21 cellular contexts compared by ENCODE assay signal in genomic region chr2:26617259-26618083, GRCh38. TPM values are rescaled to one million over a fixed set of nuclear protein-coding genes. Genes with fewer than 3 reads are reported as not detected.
DNase-seq lines count a peak whose midpoint lies in the region; FAIRE-seq and TF ChIP-seq lines count a peak whose summit lies in the region.
"Had no signal": no experiment of that assay in that cellular context is flagged by ENCODE, and none has a peak within 500 bp of the region (broad histone marks: within the 10 kb centered on the region; RNA-seq: fewer than 3 reads in every experiment).

No MANE protein-coding gene starts in this region.

- TF ChIP-seq CTCF in brain (conservative IDR thresholded peaks at IDR 0.05) (no peak), nephron (IDR thresholded peaks at IDR 0.05; ENCODE audit: unreplicated experiment in 3 of 3) (no peak), suprapubic skin (IDR thresholded peaks at IDR 0.05) (no peak)

- H3K36me3 ChIP-seq in suprapubic skin = no peaks in the 10 kb centered on the region
- H3K36me3 ChIP-seq: BLaER1 treated with 17β-estradiol and CSF1 and Interleukin-3, amounts not matched to agents 10 nM and 100 nM had no signal

- no peak for TF ChIP-seq EP300 in suprapubic skin (IDR thresholded peaks at IDR 0.05)

- H3K9me3 ChIP-seq in suprapubic skin = no peaks in the 10 kb centered on the region

- H3K9me3 Mint-ChIP-seq in brain (peaks cover 6 to 21% (median 14%) of the 10 kb centered on the region in 5 experiments), nephron (peaks cover 11% of the 10 kb centered on the region)

- peaks cover 8% of the 10 kb centered on the region for H3K4me1 ChIP-seq in suprapubic skin

- H3K27me3 Mint-ChIP-seq in brain (peaks cover 35% of the 10 kb centered on the region), nephron (ENCODE audit: low read depth) (peaks cover 73% of the 10 kb centered on the region)

- H3K27me3 ChIP-seq in suprapubic skin = peaks cover 34% of the 10 kb centered on the region
- H3K27me3 ChIP-seq: BLaER1 treated with 17β-estradiol and CSF1 and Interleukin-3, amounts not matched to agents 10 nM and 100 nM had no signal

- H3K4me3 Mint-ChIP-seq in brain (no peak overlapping the region), nephron (peak overlapping the region in 2 of 3 experiments; percentile 4 to 7)
- H3K4me3 Mint-ChIP-seq: CD8-positive, alpha-beta memory T cell had no signal

- TF ChIP-seq POLR2A in suprapubic skin (IDR thresholded peaks at IDR 0.05) (no peak), GM12891 (IDR thresholded peaks at IDR 0.05; ENCODE audit: low read depth, low read length) (no peak)

- H3K4me1 Mint-ChIP-seq in brain = peaks cover 52% of the 10 kb centered on the region
- H3K4me1 Mint-ChIP-seq in nephron = peaks cover 46% of the 10 kb centered on the region
- H3K4me1 Mint-ChIP-seq: CD8-positive, alpha-beta memory T cell had no signal

- H3K36me3 Mint-ChIP-seq in brain (no peaks in the 10 kb centered on the region), nephron (ENCODE audit: low read depth) (no peaks in the 10 kb centered on the region)
- H3K36me3 Mint-ChIP-seq: CD8-positive, alpha-beta memory T cell had no signal

- no peak overlapping the region for H3K4me3 ChIP-seq in suprapubic skin
- H3K4me3 ChIP-seq: BLaER1 treated with 17β-estradiol and CSF1 and Interleukin-3, amounts not matched to agents 10 nM and 100 nM had no signal

- H3K27ac ChIP-seq in suprapubic skin = no peak overlapping the region
- H3K27ac ChIP-seq: BLaER1 treated with 17β-estradiol and CSF1 and Interleukin-3, amounts not matched to agents 10 nM and 100 nM had no signal

- H3K27ac Mint-ChIP-seq in brain (peak overlapping the region in 4 of 5 experiments; percentile 24 to 90 (median 56)), nephron (no peak overlapping the region)
- H3K27ac Mint-ChIP-seq: CD8-positive, alpha-beta memory T cell had no signal

- FAIRE-seq in GM12891 (lab: Jason Lieb, UNC) = no peak
- FAIRE-seq: A204.1, GM19239 had no signal

- DNase-seq in activated CD8-positive, alpha-beta memory T cell treated with anti-CD3 and anti-CD28 coated beads for 24 hours = peak; percentile 17
- no peak for DNase-seq in activated CD8-positive, alpha-beta memory T cell treated with anti-CD3 and anti-CD28 coated beads, Interleukin-2, amount 50 U/mL, for 4 hours
- peak; percentile 33 to 59 for DNase-seq in suprapubic skin (ENCODE audit: low spot score in 2 of 2)
- no peak for DNase-seq in GM12891 (ENCODE audit: insufficient read length, low spot score)
- no peak for DNase-seq in UCSD-AML1 (lab: John Stamatoyannopoulos, UW; ENCODE audit: unreplicated experiment)
- DNase-seq in stimulated activated CD4-positive, alpha-beta T cell treated with anti-CD3 and anti-CD28 coated beads, Interleukin-1b, Interleukin-23, amount 100 ng/mL, for 48 hours = no peak
- DNase-seq: CD8-positive, alpha-beta memory T cell; DMS153; EL; Kasumi-1; MM.1S; NCI-H1092 treated with DMSO at 0.1 percent for 48 hours; NCI-H1694; NCI-H510A treated with DMSO at 0.1 percent for 48 hours; SHP77 had no signal

- 56% methylated on average over 5 of the region's 9 CpGs for WGBS in suprapubic skin

TF ChIP-seq in GM12891, 5 proteins besides CTCF, POLR2A, EP300 and RAD21:
- TF ChIP-seq TAF1 (IDR thresholded peaks at IDR 0.05; ENCODE audit: low read depth, low read length) = no peak
- TF ChIP-seq POLR2AphosphoS5 (IDR thresholded peaks at IDR 0.05; ENCODE audit: low read depth, low read length) = no peak
- TF ChIP-seq SPI1 (IDR thresholded peaks at IDR 0.05; ENCODE audit: low read depth, low read length) = no peak

RNA-seq across cellular contexts. Expression of gene CIB4, which starts 23.7 kb away (rescaled TPM):
- polyA plus RNA-seq in brain (ENCODE audit: insufficient read depth, low read depth, low replicate concordance) = not detected
- total RNA-seq in suprapubic skin = not detected
- not detected for polyA plus RNA-seq in GM12891 (2012; ENCODE audit: low read depth, missing spikeins)
- total RNA-seq: CD8-positive, alpha-beta memory T cell; H4 had no signal
- polyA plus RNA-seq: CD8-positive, alpha-beta memory T cell had no signal

Comparison
In these comparisons a context has a peak if more than half of its experiments do, and no peak if none do; other contexts are left out.
1. DNase-seq: peak in activated CD8-positive, alpha-beta memory T cell treated with anti-CD3 and anti-CD28 coated beads for 24 hours (single experiment) and suprapubic skin (2 of 2); none in activated CD8-positive, alpha-beta memory T cell treated with anti-CD3 and anti-CD28 coated beads, Interleukin-2, amount 50 U/mL, for 4 hours (single experiment), GM12891 (single experiment), UCSD-AML1 (single experiment) and stimulated activated CD4-positive, alpha-beta T cell treated with anti-CD3 and anti-CD28 coated beads, Interleukin-1b, Interleukin-23, amount 100 ng/mL, for 48 hours (single experiment).
2. H3K27ac Mint-ChIP-seq: peak in brain (4 of 5); none in nephron (0 of 3).
3. H3K4me3 Mint-ChIP-seq: peak in nephron (2 of 3); none in brain (0 of 5).